Comparison of ENCODE assay signal across 1 cellular context in the genomic region with DNA sequence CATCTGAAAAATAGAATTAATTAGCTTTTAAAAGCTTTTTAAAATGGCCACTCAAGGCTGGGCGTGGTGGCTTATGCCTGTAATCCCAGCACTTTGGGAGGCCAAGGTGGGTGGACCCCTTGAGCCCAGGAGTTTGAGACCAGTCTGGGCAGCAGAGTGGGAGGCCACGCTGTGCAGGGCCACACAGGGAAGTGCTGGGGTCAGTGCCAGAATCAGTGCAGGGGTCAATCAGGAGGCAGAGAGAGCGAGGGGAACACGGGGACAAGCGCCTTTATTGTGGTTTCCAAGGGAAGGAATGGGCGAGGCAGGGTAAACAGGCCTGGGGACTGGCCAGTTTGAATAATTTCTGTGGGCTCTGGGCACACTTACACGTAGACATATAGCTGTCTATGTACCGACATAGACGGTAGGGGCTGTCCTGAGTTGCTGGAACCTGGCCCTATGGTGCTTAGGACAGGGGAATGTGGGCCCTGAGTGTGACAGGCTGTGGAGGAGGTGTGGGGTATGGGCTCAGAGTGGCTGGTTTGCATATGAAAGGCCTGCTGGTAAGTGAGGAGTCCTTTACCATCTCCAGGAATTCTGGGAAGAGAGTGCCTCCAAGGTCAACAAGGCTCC.
TF ChIP-seq lines count a peak whose summit lies in the region.

No MANE protein-coding gene starts in this region.

TF ChIP-seq in IMR-90, 13 proteins besides CTCF, POLR2A, EP300 and RAD21:
- TF ChIP-seq BHLHE40 (IDR thresholded peaks at IDR 0.05; ENCODE audit: low read depth, low read length) (no peak), RCOR1 (IDR thresholded peaks at IDR 0.05; ENCODE audit: insufficient replicate concordance, low read length) (no peak), CEBPB (IDR thresholded peaks at IDR 0.05; ENCODE audit: low read depth, low read length) (no peak), MAFK (IDR thresholded peaks at IDR 0.05; ENCODE audit: low read depth, low read length) (no peak), MXI1 (IDR thresholded peaks at IDR 0.05; ENCODE audit: borderline replicate concordance, low read depth, low read length) (no peak), RFX5 (IDR thresholded peaks at IDR 0.05; ENCODE audit: low read depth, low read length) (no peak), CHD1 (IDR thresholded peaks at IDR 0.05; ENCODE audit: low read depth, low read length) (no peak), FOS (IDR thresholded peaks at IDR 0.05; ENCODE audit: low read depth, low read length) (no peak), NFE2L2 (IDR thresholded peaks at IDR 0.05; ENCODE audit: low read depth, low read length) (no peak), SMC3 (IDR thresholded peaks at IDR 0.05; ENCODE audit: low read depth, low read length) (no peak), MAZ (IDR thresholded peaks at IDR 0.05; ENCODE audit: borderline replicate concordance, low read depth, low read length) (no peak)
- TF ChIP-seq, protein P1, sequence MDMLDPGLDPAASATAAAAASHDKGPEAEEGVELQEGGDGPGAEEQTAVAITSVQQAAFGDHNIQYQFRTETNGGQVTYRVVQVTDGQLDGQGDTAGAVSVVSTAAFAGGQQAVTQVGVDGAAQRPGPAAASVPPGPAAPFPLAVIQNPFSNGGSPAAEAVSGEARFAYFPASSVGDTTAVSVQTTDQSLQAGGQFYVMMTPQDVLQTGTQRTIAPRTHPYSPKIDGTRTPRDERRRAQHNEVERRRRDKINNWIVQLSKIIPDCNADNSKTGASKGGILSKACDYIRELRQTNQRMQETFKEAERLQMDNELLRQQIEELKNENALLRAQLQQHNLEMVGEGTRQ (IDR thresholded peaks at IDR 0.05; ENCODE audit: low read depth, low read length) = no peak
- TF ChIP-seq, protein P2, sequence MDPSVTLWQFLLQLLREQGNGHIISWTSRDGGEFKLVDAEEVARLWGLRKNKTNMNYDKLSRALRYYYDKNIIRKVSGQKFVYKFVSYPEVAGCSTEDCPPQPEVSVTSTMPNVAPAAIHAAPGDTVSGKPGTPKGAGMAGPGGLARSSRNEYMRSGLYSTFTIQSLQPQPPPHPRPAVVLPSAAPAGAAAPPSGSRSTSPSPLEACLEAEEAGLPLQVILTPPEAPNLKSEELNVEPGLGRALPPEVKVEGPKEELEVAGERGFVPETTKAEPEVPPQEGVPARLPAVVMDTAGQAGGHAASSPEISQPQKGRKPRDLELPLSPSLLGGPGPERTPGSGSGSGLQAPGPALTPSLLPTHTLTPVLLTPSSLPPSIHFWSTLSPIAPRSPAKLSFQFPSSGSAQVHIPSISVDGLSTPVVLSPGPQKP (IDR thresholded peaks at IDR 0.05; ENCODE audit: borderline replicate concordance, low read depth, low read length) = no peak
